ENCODE assay signal across 15 cellular contexts in the genomic region with DNA sequence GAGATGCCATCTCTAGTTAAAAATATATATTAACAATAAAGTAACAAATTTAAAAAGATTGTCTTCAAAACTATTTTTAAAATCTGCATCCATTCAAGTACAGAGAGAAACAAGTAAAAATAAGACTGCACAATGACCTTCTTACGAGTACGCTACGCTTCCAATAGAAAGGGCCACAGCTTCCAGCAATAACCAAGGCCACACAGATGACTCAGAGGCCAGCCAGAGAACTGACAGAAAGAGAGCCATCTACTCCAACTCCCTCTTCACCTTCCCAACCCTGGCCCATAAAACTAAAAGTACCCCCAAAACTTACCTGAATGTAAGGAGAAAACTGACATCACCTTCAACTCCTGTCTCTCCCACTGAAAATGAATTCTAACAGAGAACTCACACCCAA. TPM values are rescaled to one million over a fixed set of nuclear protein-coding genes. Genes with fewer than 3 reads are reported as not detected.
DNase-seq lines count a peak whose midpoint lies in the region; ATAC-seq and TF ChIP-seq lines count a peak whose summit lies in the region.
"Had no signal": no experiment of that assay in that cellular context is flagged by ENCODE, and none has a peak within 500 bp of the region (broad histone marks: within the 10 kb centered on the region; RNA-seq: fewer than 3 reads in every experiment).

No MANE protein-coding gene starts in this region.

- H3K36me3 Mint-ChIP-seq in CD4-positive, CD25-positive, alpha-beta regulatory T cell, result peaks cover 9% of the 10 kb centered on the region
- H3K36me3 Mint-ChIP-seq in endothelial cell (ENCODE audit: low read depth, unreplicated experiment), result no peaks in the 10 kb centered on the region

- DNase-seq in CD4-positive, CD25-positive, alpha-beta regulatory T cell, result no peak
- peak; percentile 23 for DNase-seq in G401 (ENCODE audit: low spot score)
- DNase-seq in endothelial cell (ENCODE audit: low spot score), result no peak
- no peak for DNase-seq in islet precursor cell
- no peak for DNase-seq in SIG-M5 treated with dmso at 0.1 percent for 504 hours (lab: John Stamatoyannopoulos, UW; ENCODE audit: unreplicated experiment)
- DNase-seq: CD8-positive, alpha-beta T cell; DMS 273 treated with DMSO at 0.1 percent for 48 hours; DMS79; GF-D8; GOT3; HFFc6 had no signal

- no peak overlapping the region for H3K4me3 Mint-ChIP-seq in CD4-positive, CD25-positive, alpha-beta regulatory T cell
- H3K4me3 Mint-ChIP-seq in endothelial cell (ENCODE audit: unreplicated experiment), result no peak overlapping the region
- H3K4me3 Mint-ChIP-seq: CD8-positive, alpha-beta T cell; HFFc6 had no signal

- no peak for ATAC-seq in CD4-positive, CD25-positive, alpha-beta regulatory T cell (ENCODE audit: low read depth in 2 of 2)
- no peak for ATAC-seq in GM19397 (IDR thresholded peaks at IDR 0.05; ENCODE audit: unreplicated experiment)
- ATAC-seq: CD8-positive, alpha-beta T cell had no signal

- H3K4me3 ChIP-seq in CD4-positive, CD25-positive, alpha-beta regulatory T cell (ENCODE audit: low read depth, low read length), result no peak overlapping the region
- H3K4me3 ChIP-seq in neutrophil (ENCODE audit: low read depth in 1 of 2, low read length in 1 of 2), result no peak overlapping the region
- H3K4me3 ChIP-seq: HAP-1 had no signal

- no peak overlapping the region for H3K27ac ChIP-seq in CD4-positive, CD25-positive, alpha-beta regulatory T cell (ENCODE audit: insufficient read depth, low read length, poor library complexity, severe bottlenecking)
- peak overlapping the region; percentile 15 for H3K27ac ChIP-seq in neutrophil

- H3K27ac Mint-ChIP-seq in CD4-positive, CD25-positive, alpha-beta regulatory T cell, result peak overlapping the region in 2 of 3 donors; percentile 8 to 18
- H3K27ac Mint-ChIP-seq in endothelial cell (ENCODE audit: unreplicated experiment), result peak overlapping the region; percentile 6
- H3K27ac Mint-ChIP-seq: CD8-positive, alpha-beta T cell; HFFc6 had no signal

- no peaks in the 10 kb centered on the region for H3K27me3 ChIP-seq in CD4-positive, CD25-positive, alpha-beta regulatory T cell (ENCODE audit: control insufficient read depth, insufficient read depth, low read length)
- H3K27me3 ChIP-seq in neutrophil, result no peaks in the 10 kb centered on the region

- peaks cover 27% of the 10 kb centered on the region for H3K27me3 Mint-ChIP-seq in CD4-positive, CD25-positive, alpha-beta regulatory T cell
- H3K27me3 Mint-ChIP-seq in endothelial cell (ENCODE audit: unreplicated experiment), result peaks cover 4% of the 10 kb centered on the region

- in situ Hi-C loops in G401 (cut with HindIII; ENCODE audit: low sequenced_read_pairs), result no loop called here

- H3K4me1 ChIP-seq in CD4-positive, CD25-positive, alpha-beta regulatory T cell (ENCODE audit: control insufficient read depth, insufficient read depth, low read length, poor library complexity, severe bottlenecking), result peaks cover 12% of the 10 kb centered on the region
- H3K4me1 ChIP-seq in neutrophil (ENCODE audit: control insufficient read depth in 1 of 2, insufficient read depth in 1 of 2, low read depth in 1 of 2, low read length in 1 of 2), result peaks cover 16 to 18% of the 10 kb centered on the region in 2 experiments
- H3K4me1 ChIP-seq: HAP-1 had no signal

- no peaks in the 10 kb centered on the region for H3K36me3 ChIP-seq in CD4-positive, CD25-positive, alpha-beta regulatory T cell (ENCODE audit: control insufficient read depth, insufficient read depth, low read length)
- peaks cover 93% of the 10 kb centered on the region for H3K36me3 ChIP-seq in neutrophil
- H3K36me3 ChIP-seq: HAP-1 had no signal

- H3K4me1 Mint-ChIP-seq in CD4-positive, CD25-positive, alpha-beta regulatory T cell, result peaks cover 9 to 24% (median 13%) of the 10 kb centered on the region in 4 donors
- H3K4me1 Mint-ChIP-seq in endothelial cell (ENCODE audit: unreplicated experiment), result peaks cover 63% of the 10 kb centered on the region

- H3K9me3 ChIP-seq in CD4-positive, CD25-positive, alpha-beta regulatory T cell (ENCODE audit: control insufficient read depth in 2 of 2, low read length in 2 of 2), result no peaks in the 10 kb centered on the region
- H3K9me3 ChIP-seq in neutrophil, result no peaks in the 10 kb centered on the region
- H3K9me3 ChIP-seq: HAP-1 had no signal

- TF ChIP-seq CTCF in endothelial cell (IDR thresholded peaks at IDR 0.05; ENCODE audit: unreplicated experiment) (no peak), neutrophil (IDR thresholded peaks at IDR 0.05) (no peak)

- no peaks in the 10 kb centered on the region for H3K9me3 Mint-ChIP-seq in CD4-positive, CD25-positive, alpha-beta regulatory T cell
- no peaks in the 10 kb centered on the region for H3K9me3 Mint-ChIP-seq in endothelial cell (ENCODE audit: unreplicated experiment)
- H3K9me3 Mint-ChIP-seq: CD8-positive, alpha-beta T cell; HFFc6 had no signal

RNA-seq across cellular contexts. Expression of a gene that starts 26.8 kb away (rescaled TPM):
- 13.2 TPM for total RNA-seq in CD4-positive, CD25-positive, alpha-beta regulatory T cell
- under 1 TPM in 2 of 4 donors, not detected in 2; 0.17 to 0.39 TPM for polyA plus RNA-seq in CD4-positive, CD25-positive, alpha-beta regulatory T cell
- total RNA-seq in G401 (2014; rRNA removed; shearing (Covaris generic)), result 1.6 TPM in 1 of 2 replicates, not detected in the other
- total RNA-seq in endothelial cell (ENCODE audit: unreplicated experiment), result 4.2 TPM
- total RNA-seq: A172 had no signal

RNA-seq across cellular contexts. Expression of a gene that starts 28.5 kb away (rescaled TPM):
- total RNA-seq in CD4-positive, CD25-positive, alpha-beta regulatory T cell, result 4.0 TPM
- polyA plus RNA-seq in CD4-positive, CD25-positive, alpha-beta regulatory T cell, result 1 to 10 TPM; 2.2 to 5.4 (median 4.0) TPM
- total RNA-seq in G401 (2014; rRNA removed; shearing (Covaris generic)), result 0.54 and 0.62 TPM in 2 replicates
- total RNA-seq in endothelial cell (ENCODE audit: unreplicated experiment), result 2.2 TPM

RNA-seq across cellular contexts. Expression of a gene that starts 29.6 kb away (rescaled TPM):
- total RNA-seq in CD4-positive, CD25-positive, alpha-beta regulatory T cell, result 73.1 TPM
- polyA plus RNA-seq in CD4-positive, CD25-positive, alpha-beta regulatory T cell, result 10 to 100 TPM; 10.2 to 15.9 (median 13.5) TPM
- total RNA-seq in G401 (2014; rRNA removed; shearing (Covaris generic)), result 42.5 and 57.7 TPM in 2 replicates
- total RNA-seq in endothelial cell (ENCODE audit: unreplicated experiment), result 30.5 TPM

RNA-seq across cellular contexts. Expression of a gene that starts 36.3 kb away (rescaled TPM):
- 52.8 TPM for total RNA-seq in CD4-positive, CD25-positive, alpha-beta regulatory T cell
- 10 to 100 TPM; 42.3 to 72.2 (median 49.4) TPM for polyA plus RNA-seq in CD4-positive, CD25-positive, alpha-beta regulatory T cell
- total RNA-seq in G401 (2014; rRNA removed; shearing (Covaris generic)), result 56.1 and 59.4 TPM in 2 replicates
- total RNA-seq in endothelial cell (ENCODE audit: unreplicated experiment), result 27.3 TPM

RNA-seq across cellular contexts. Expression of a gene that starts 42.1 kb away (rescaled TPM):
- total RNA-seq in CD4-positive, CD25-positive, alpha-beta regulatory T cell, result 88.0 TPM
- 1 to 10 TPM; 2.1 to 3.6 (median 2.5) TPM for polyA plus RNA-seq in CD4-positive, CD25-positive, alpha-beta regulatory T cell
- 14.7 and 21.5 TPM in 2 replicates for total RNA-seq in G401 (2014; rRNA removed; shearing (Covaris generic))
- total RNA-seq in endothelial cell (ENCODE audit: unreplicated experiment), result 40.1 TPM
